16 cellular contexts compared by ENCODE assay signal in the genomic region with DNA sequence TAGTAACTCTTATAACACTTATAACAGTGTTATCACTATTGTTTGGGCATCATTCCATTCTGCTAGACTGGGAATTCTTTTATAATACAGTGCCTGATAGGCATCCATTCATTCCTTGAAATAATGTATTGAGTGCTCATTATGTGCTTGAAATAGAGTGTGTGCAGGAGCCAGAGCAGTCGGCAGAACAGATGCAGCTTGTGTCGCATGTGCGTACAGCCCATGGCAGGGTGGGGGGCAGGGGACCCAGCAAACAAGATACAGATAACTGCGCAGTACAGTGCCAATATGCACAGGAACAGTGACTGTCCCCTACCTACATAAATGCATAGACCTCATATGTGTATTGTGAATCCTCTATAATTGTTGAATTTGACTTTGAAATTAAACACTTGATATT.
DNase-seq lines count a peak whose midpoint lies in the region; ATAC-seq and TF ChIP-seq lines count a peak whose summit lies in the region.
"Had no signal": no experiment of that assay in that cellular context is flagged by ENCODE, and none has a peak within 500 bp of the region (broad histone marks: within the 10 kb centered on the region; RNA-seq: fewer than 3 reads in every experiment).

No MANE protein-coding gene starts in this region.

- peak overlapping the region; percentile 78 for H4K91ac ChIP-seq in IMR-90 (ENCODE audit: insufficient read depth, low read depth, low read length)

- peak overlapping the region; percentile 35 for H3K27ac Mint-ChIP-seq in nephron progenitor cell
- H3K27ac Mint-ChIP-seq: memory B cell; stimulated activated naive CD8-positive, alpha-beta T cell treated with anti-CD3 and anti-CD28 coated beads, Interleukin-15, Interleukin-2, amounts not matched to agents 100 ng/mL and 50 ng/mL, for 24 hours had no signal

- H2BK15ac ChIP-seq in IMR-90 (ENCODE audit: low read depth, low read length), result peak overlapping the region; percentile 90; the same call in 2 of the 3 replicates

- H3K9me3 Mint-ChIP-seq in nephron progenitor cell, result peaks cover 6% of the 10 kb centered on the region
- H3K9me3 Mint-ChIP-seq: memory B cell; stimulated activated naive CD8-positive, alpha-beta T cell treated with anti-CD3 and anti-CD28 coated beads, Interleukin-15, Interleukin-2, amounts not matched to agents 100 ng/mL and 50 ng/mL, for 24 hours had no signal

- peak overlapping the region; percentile 77 for H2BK20ac ChIP-seq in IMR-90 (ENCODE audit: low read depth, low read length)

- H4K20me1 ChIP-seq in IMR-90 (ENCODE audit: insufficient read depth, low read length), result 0 out of 2 replicates have a peak, but pooled peaks cover 2% of the 10 kb centered on the region

- peak overlapping the region; percentile 78 for H2AK5ac ChIP-seq in IMR-90 (ENCODE audit: low read depth, low read length)

- 0% methylated on average over 1 of the region's 4 CpGs; no CpG with 5 or more reads in 1 of the 2 experiments for WGBS in IMR-90 (ENCODE audit: extremely low coverage in 2 of 2, insufficient read length in 1 of 2), 2 experiments

- no peak overlapping the region for H3K4me2 ChIP-seq in IMR-90 (ENCODE audit: low read depth, low read length)

- peak overlapping the region; percentile 67 for H2BK120ac ChIP-seq in IMR-90 (ENCODE audit: low read depth, low read length)

- DNase-seq in Ammon's horn (ENCODE audit: low spot score) (peak; percentile 62), IMR-90 (no peak), cerebellum (ENCODE audit: low spot score) (peak; percentile 28), nephron progenitor cell (no peak), islet precursor cell (no peak)
- no peak for DNase-seq in stimulated activated CD8-positive, alpha-beta memory T cell treated with anti-CD3 and anti-CD28 coated beads, Interleukin-4, amount 100 ng/mL, for 48 hours
- DNase-seq: activated CD4-positive, alpha-beta T cell treated with anti-CD3 and anti-CD28 coated beads for 4 hours; colonic mucosa; COR-L47; NCI-H1930; NCI-H510A treated with DMSO at 0.1 percent for 48 hours; T-helper 9 cell had no signal

- POLR2A ChIA-PET in IMR-90 (lab: Charles Lee; ENCODE audit: unreplicated experiment), result interaction anchor here (0.5 kb wide), 1 partner anchor 78 kb away, joined by 4 read pairs; no protein-coding TSS in a partner anchor

- H3K27ac ChIP-seq in IMR-90 (ENCODE audit: insufficient read depth, low read length), result peak overlapping the region; percentile 73
- H3K27ac ChIP-seq: neutrophil had no signal

- peak overlapping the region; percentile 47 for H4K5ac ChIP-seq in IMR-90 (ENCODE audit: low read depth, low read length)

- H3K18ac ChIP-seq in IMR-90 (ENCODE audit: low read depth, low read length), result peak overlapping the region; percentile 75

- ATAC-seq in IMR-90 (ENCODE audit: low read depth), result no peak
- ATAC-seq in activated CD4-positive, CD25-positive, alpha-beta regulatory T cell treated with anti-CD3 and anti-CD28 coated beads, Interleukin-2, amount 50 U/mL, for 24 hours, result no peak

- no peaks in the 10 kb centered on the region for H3K27me3 Mint-ChIP-seq in nephron progenitor cell (ENCODE audit: low read depth, poor library complexity)
- H3K27me3 Mint-ChIP-seq: memory B cell; stimulated activated naive CD8-positive, alpha-beta T cell treated with anti-CD3 and anti-CD28 coated beads, Interleukin-15, Interleukin-2, amounts not matched to agents 100 ng/mL and 50 ng/mL, for 24 hours had no signal

- peak overlapping the region; percentile 97 for H2BK5ac ChIP-seq in IMR-90 (ENCODE audit: low read depth, low read length, poor library complexity, severe bottlenecking)

- H3K9ac ChIP-seq in IMR-90 (ENCODE audit: low read depth, low read length), result 0 out of 2 replicates have a peak overlapping the region, but pooled peaks have one; percentile 9

- H3K9me3 ChIP-seq in IMR-90 (ENCODE audit: control insufficient read depth, insufficient read depth, low read length), result no peaks in the 10 kb centered on the region
- H3K9me3 ChIP-seq: colonic mucosa, neutrophil had no signal

- H3K4me3 Mint-ChIP-seq in nephron progenitor cell, result no peak overlapping the region
- H3K4me3 Mint-ChIP-seq: memory B cell; stimulated activated naive CD8-positive, alpha-beta T cell treated with anti-CD3 and anti-CD28 coated beads, Interleukin-15, Interleukin-2, amounts not matched to agents 100 ng/mL and 50 ng/mL, for 24 hours had no signal

- peaks cover 33 to 57% of the 10 kb centered on the region in 2 experiments for H3K79me1 ChIP-seq in IMR-90 (ENCODE audit: low read depth in 1 of 2, low read length in 2 of 2)

- peaks cover 29% of the 10 kb centered on the region for H3K4me1 ChIP-seq in IMR-90 (ENCODE audit: control insufficient read depth, insufficient read depth, low read length)
- H3K4me1 ChIP-seq: colonic mucosa had no signal

- peak overlapping the region; percentile 73 for H3K4ac ChIP-seq in IMR-90 (ENCODE audit: low read depth, low read length)

- peak overlapping the region; percentile 73; the same call in 1 of the 2 replicates for H3K23ac ChIP-seq in IMR-90 (ENCODE audit: low read depth, low read length)

- H3K27me3 ChIP-seq in IMR-90 (ENCODE audit: control insufficient read depth, insufficient read depth, low read length), result no peaks in the 10 kb centered on the region
- H3K27me3 ChIP-seq: colonic mucosa, neutrophil had no signal

- BruUV-seq in IMR-90 (replicated peaks; lab: Mats Ljungman, UMichigan), result no TSS peak

- TF ChIP-seq POLR2A in IMR-90 (IDR thresholded peaks at IDR 0.05; ENCODE audit: low read depth, low read length), result no peak

- peaks cover 30% of the 10 kb centered on the region for H3K9me1 ChIP-seq in IMR-90 (ENCODE audit: insufficient read depth, low read length)

- no peak overlapping the region for H2AK9ac ChIP-seq in IMR-90 (replicated peaks; ENCODE audit: low read depth, low read length, poor library complexity)

- TF ChIP-seq CTCF in IMR-90 (conservative IDR thresholded peaks at IDR 0.05; ENCODE audit: low read depth, low read length), result no peak
- TF ChIP-seq CTCF in nephron progenitor cell (IDR thresholded peaks at IDR 0.05), result no peak

- in situ Hi-C loops in IMR-90 (cut with MboI; ENCODE audit: low sequenced_read_pairs), result no loop called here

- H2AFZ ChIP-seq in IMR-90 (replicated peaks; ENCODE audit: low read length, poor library complexity), result no peak overlapping the region

- H3K4me3 ChIP-seq in IMR-90 (ENCODE audit: insufficient read depth, low read depth, low read length), result no peak overlapping the region
- H3K4me3 ChIP-seq: colonic mucosa had no signal

- TF ChIP-seq RAD21 in IMR-90 (IDR thresholded peaks at IDR 0.05; ENCODE audit: low read length), result no peak

- CTCF ChIA-PET in IMR-90 (lab: Yijun Ruan, JAX), result no interaction called here

- peaks cover 57% of the 10 kb centered on the region for H3K4me1 Mint-ChIP-seq in nephron progenitor cell

- intact Hi-C loops in IMR-90 (cut with micrococcal nuclease), result loop anchor here (5.0 to 10.0 kb wide), 2 partner anchors 98 to 309 kb away; partner anchors contain the start of genes COMTD1 and KAT6B

- H3K56ac ChIP-seq in IMR-90 (ENCODE audit: extremely low read depth, insufficient read depth, low read length), result no peak overlapping the region; the same call in 1 of the 2 replicates

- no peaks in the 10 kb centered on the region for H3K36me3 ChIP-seq in IMR-90 (ENCODE audit: control insufficient read depth, insufficient read depth, low read length)
- H3K36me3 ChIP-seq: colonic mucosa, neutrophil had no signal

- H3K36me3 Mint-ChIP-seq in nephron progenitor cell (ENCODE audit: low read depth), result peaks cover 7% of the 10 kb centered on the region

- H4K8ac ChIP-seq in IMR-90 (ENCODE audit: low read depth in 2 of 2, low read length in 2 of 2), result peak overlapping the region in 1 of 2 experiments; percentile 58; a peak in 2 of 4 replicates

- dilution Hi-C loops in IMR-90 (cut with HindIII; ENCODE audit: low sequenced_read_pairs, unreplicated experiment), result no loop called here

- peak overlapping the region; percentile 24 for H3K14ac ChIP-seq in IMR-90 (replicated peaks; ENCODE audit: low read depth, low read length)

TF ChIP-seq in IMR-90, 13 proteins besides CTCF, POLR2A, EP300 and RAD21:
- no peak for TF ChIP-seq FOS (IDR thresholded peaks at IDR 0.05; ENCODE audit: low read depth, low read length)
- no peak for TF ChIP-seq SMC3 (IDR thresholded peaks at IDR 0.05; ENCODE audit: low read depth, low read length)

Comparison
In these comparisons a context has a peak if more than half of its experiments do, and no peak if none do; other contexts are left out.
1. DNase-seq: peak in Ammon's horn (single experiment) and cerebellum (single experiment); none in IMR-90 (single experiment), nephron progenitor cell (single experiment), stimulated activated CD8-positive, alpha-beta memory T cell treated with anti-CD3 and anti-CD28 coated beads, Interleukin-4, amount 100 ng/mL, for 48 hours (single experiment) and islet precursor cell (single experiment).